ENCODE assay signal across 14 cellular contexts in genomic region chr1:43267291-43267805, GRCh38. TPM values are rescaled to one million over a fixed set of nuclear protein-coding genes. Genes with fewer than 3 reads are reported as not detected.
A peak's percentile ranks its signal among the peaks of the same experiment; 100 is the strongest.
DNase-seq lines count a peak whose midpoint lies in the region; ATAC-seq and TF ChIP-seq lines count a peak whose summit lies in the region.
"Had no signal": no experiment of that assay in that cellular context is flagged by ENCODE, and none has a peak within 500 bp of the region (broad histone marks: within the 10 kb centered on the region; RNA-seq: fewer than 3 reads in every experiment).

No MANE protein-coding gene starts in this region.

- peaks cover 25 to 32% of the 10 kb centered on the region in 2 experiments for H3K9me3 Mint-ChIP-seq in H9

- no peaks in the 10 kb centered on the region for H3K79me2 ChIP-seq in H9 (ENCODE audit: insufficient read depth, low read length)

- no peak overlapping the region for H4K91ac ChIP-seq in H9 (ENCODE audit: insufficient read length, low read depth, low read length)

- H4K8ac ChIP-seq in H9 (replicated peaks; ENCODE audit: insufficient read length, low read depth, low read length), result no peak overlapping the region

- peaks cover 12 to 25% (median 21%) of the 10 kb centered on the region in 3 experiments for H3K36me3 Mint-ChIP-seq in H9 (ENCODE audit: insufficient read depth in 1 of 3, low read depth in 3 of 3)

- H2BK12ac ChIP-seq in H9 (ENCODE audit: insufficient read length, low read depth, low read length), result no peak overlapping the region

- H3K4ac ChIP-seq in H9 (ENCODE audit: low read depth, low read length), result no peak overlapping the region

- no peak overlapping the region for H3K9ac ChIP-seq in H9 (ENCODE audit: extremely low read depth, insufficient read length, low read length)

- no peak overlapping the region for H3K18ac ChIP-seq in H9 (ENCODE audit: insufficient read length, low read depth, low read length)

- no peaks in the 10 kb centered on the region; the same call in 1 of the 2 replicates for H3K4me1 ChIP-seq in H9 (ENCODE audit: insufficient read depth, low read length)
- peaks cover 0 to 13% of the 10 kb centered on the region in 2 donors for H3K4me1 ChIP-seq in left lung

- no peak overlapping the region for H3K4me2 ChIP-seq in H9 (ENCODE audit: insufficient read depth, insufficient read length, low read length)

- no peak overlapping the region for H3K4me3 Mint-ChIP-seq in H9
- H3K4me3 Mint-ChIP-seq: activated CD4-positive, alpha-beta memory T cell treated with anti-CD3 and anti-CD28 coated beads, Interleukin-2, amount 10 ng/mL, durations not matched to agents 7 days and 5 days; activated naive CD8-positive, alpha-beta T cell; mesothelial cell of epicardium had no signal

- H3K4me1 Mint-ChIP-seq in H9, result peaks cover 22 to 23% of the 10 kb centered on the region in 2 experiments

- H2BK20ac ChIP-seq in H9 (ENCODE audit: low read depth, low read length, poor library complexity, severe bottlenecking), result no peak overlapping the region

- H3K56ac ChIP-seq in H9 (ENCODE audit: insufficient read length, low read depth, low read length), result no peak overlapping the region

- no peak for TF ChIP-seq CTCF in H9 (conservative IDR thresholded peaks at IDR 0.05)
- TF ChIP-seq CTCF in brain microvascular endothelial cell (IDR thresholded peaks at IDR 0.05; ENCODE audit: low read depth, low read length, missing control alignments), result no peak
- no peak for TF ChIP-seq CTCF in left lung (IDR thresholded peaks at IDR 0.05)

- no peak overlapping the region for H2BK5ac ChIP-seq in H9 (ENCODE audit: insufficient read length, low read length)

- H3K4me3 ChIP-seq in brain microvascular endothelial cell (ENCODE audit: low read depth, low read length), result no peak overlapping the region
- H3K4me3 ChIP-seq in left lung, result no peak overlapping the region

- H3K79me1 ChIP-seq in H9 (ENCODE audit: insufficient read depth, low read depth, low read length, poor library complexity, severe bottlenecking), result no peaks in the 10 kb centered on the region

- no peak overlapping the region for H2BK120ac ChIP-seq in H9 (ENCODE audit: low read depth, low read length, poor library complexity, severe bottlenecking)

- no peaks in the 10 kb centered on the region for H3K36me3 ChIP-seq in brain microvascular endothelial cell (replicated peaks)
- no peaks in the 10 kb centered on the region for H3K36me3 ChIP-seq in left lung

- no peak overlapping the region for H2AK5ac ChIP-seq in H9 (ENCODE audit: insufficient read length, low read length)

- no CpG with 5 or more reads among the region's 9 CpGs for WGBS in H9 (ENCODE audit: extremely low coverage, insufficient read length, low lambda C conversion rate)

- H3K23ac ChIP-seq in H9 (ENCODE audit: insufficient read length, low read depth, low read length), result no peak overlapping the region

- no peak overlapping the region for H3K27ac Mint-ChIP-seq in H9
- H3K27ac Mint-ChIP-seq: activated CD4-positive, alpha-beta memory T cell treated with anti-CD3 and anti-CD28 coated beads, Interleukin-2, amount 10 ng/mL, durations not matched to agents 7 days and 5 days; activated naive CD8-positive, alpha-beta T cell; mesothelial cell of epicardium had no signal

- H4K5ac ChIP-seq in H9 (ENCODE audit: insufficient read length, low read depth, low read length), result no peak overlapping the region

- no peak overlapping the region for H3K14ac ChIP-seq in H9 (ENCODE audit: insufficient read depth, low read length)

- no peak overlapping the region for H2BK15ac ChIP-seq in H9 (ENCODE audit: low read depth, low read length)

- no peak overlapping the region for H2AFZ ChIP-seq in H9 (ENCODE audit: low read length)

- H3K27ac ChIP-seq in H9 (ENCODE audit: insufficient read length, low read depth, low read length) (no peak overlapping the region), brain microvascular endothelial cell (no peak overlapping the region), left lung (peak overlapping the region in 1 of 2 donors; percentile 35), caudate nucleus (ENCODE audit: low read depth, low read length) (no peak overlapping the region)

- no peak overlapping the region for H3T11ph ChIP-seq in H9 (ENCODE audit: low read length)

- H3K27me3 ChIP-seq in H9 (ENCODE audit: insufficient read depth, low read length) (no peaks in the 10 kb centered on the region), brain microvascular endothelial cell (replicated peaks) (no peaks in the 10 kb centered on the region), left lung (peaks cover 0 to 6% of the 10 kb centered on the region in 2 donors)

- intact Hi-C loops in left lung (cut with DNase I), result no loop called here

- in situ Hi-C loops in brain microvascular endothelial cell (cut with HindIII; ENCODE audit: low pct_ligation_motif_present, low sequenced_read_pairs), result no loop called here

- H3K9me3 ChIP-seq in H9 (ENCODE audit: control insufficient read depth, low read depth, low read length), result peaks cover 3% of the 10 kb centered on the region
- H3K9me3 ChIP-seq in left lung, result no peaks in the 10 kb centered on the region

- H3K23me2 ChIP-seq in H9 (ENCODE audit: insufficient read length, low read depth, low read length, poor library complexity, severe bottlenecking), result peaks cover 6% of the 10 kb centered on the region

- peaks cover 2% of the 10 kb centered on the region for H3K27me3 Mint-ChIP-seq in H9 (ENCODE audit: low read depth)

- ATAC-seq in left lung (peak; percentile 11), HG03139 (IDR thresholded peaks at IDR 0.05; ENCODE audit: unreplicated experiment) (no peak)

- DNase-seq in H9 (peak; percentile 28), brain microvascular endothelial cell (peak; percentile 40), left lung (no peak), stromal cell of bone marrow (ENCODE audit: low read depth) (peak; percentile 9), caudate nucleus (lab: John Stamatoyannopoulos, UW) (no peak), D341Med (ENCODE audit: low spot score) (no peak)
- DNase-seq: activated CD4-positive, alpha-beta memory T cell treated with anti-CD3 and anti-CD28 coated beads, Interleukin-2, amount 10 ng/mL, durations not matched to agents 7 days and 5 days; DMS153; effector CD8-positive, alpha-beta T cell; KBM-7; T-helper 9 cell had no signal

- H4K20me1 ChIP-seq in H9 (ENCODE audit: control insufficient read depth, insufficient read depth, insufficient read length), result peaks cover 3% of the 10 kb centered on the region

RNA-seq across cellular contexts. Expression of gene TMEM125, which starts 2.4 kb away (rescaled TPM):
- total RNA-seq in H9 (2021), result 19.1 and 19.6 TPM in 2 replicates
- total RNA-seq in left lung, result 100 to 1,000 TPM; 104 to 202 TPM
- total RNA-seq: activated CD4-positive, alpha-beta memory T cell treated with anti-CD3 and anti-CD28 coated beads, Interleukin-2, amount 10 ng/mL, durations not matched to agents 7 days and 5 days had no signal

RNA-seq across cellular contexts. Expression of gene C1orf210, which starts 18.0 kb away (rescaled TPM):
- 5.9 and 6.3 TPM in 2 replicates for total RNA-seq in H9 (2021)
- total RNA-seq in left lung, result 10 to 100 TPM; 13.1 to 22.5 TPM
- total RNA-seq: activated CD4-positive, alpha-beta memory T cell treated with anti-CD3 and anti-CD28 coated beads, Interleukin-2, amount 10 ng/mL, durations not matched to agents 7 days and 5 days had no signal

RNA-seq across cellular contexts. Expression of gene TIE1, which starts 33.4 kb away (rescaled TPM):
- total RNA-seq in H9 (2021) (0.64 and 1.2 TPM in 2 replicates), left lung (10 to 100 TPM; 38.5 to 67.8 TPM)

Comparison
In these comparisons a context has a peak if more than half of its experiments do, and no peak if none do; other contexts are left out.
1. DNase-seq: peak in H9 (single experiment), brain microvascular endothelial cell (single experiment) and stromal cell of bone marrow (single experiment); none in left lung (0 of 2), caudate nucleus (0 of 61) and D341Med (single experiment).
2. RNA of gene TIE1, which starts 33.4 kb away (total RNA-seq): 38.5 to 67.8 TPM in left lung; 0.64 to 1.2 TPM in H9; every median in the first group is over 10 times any median in the second.